22 cellular contexts compared by ENCODE assay signal in the genomic region with DNA sequence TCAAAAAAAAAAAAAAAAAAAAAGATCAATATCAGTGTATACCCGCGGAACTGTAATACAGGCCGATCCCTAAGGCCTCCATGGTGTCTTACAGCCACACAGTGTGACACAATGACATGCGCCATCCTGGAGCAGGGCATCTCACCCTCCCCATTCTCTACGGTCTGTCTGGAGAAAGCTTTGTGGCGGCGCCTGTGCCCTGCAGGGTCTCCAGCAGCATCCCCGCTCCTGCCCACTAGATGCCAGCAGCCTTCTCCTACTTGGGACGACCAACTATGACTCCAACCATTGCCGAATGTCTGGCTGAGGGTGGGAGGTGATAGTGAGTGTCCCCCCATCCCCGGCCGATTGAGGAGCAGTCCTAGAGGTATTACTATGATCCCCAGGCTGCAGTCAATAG.
"Had no signal": no experiment of that assay in that cellular context is flagged by ENCODE, and none has a peak within 500 bp of the region (broad histone marks: within the 10 kb centered on the region; RNA-seq: fewer than 3 reads in every experiment).

No MANE protein-coding gene starts in this region.

- H3K36me3 ChIP-seq: SJSA1 had no signal

- H3K4me3 Mint-ChIP-seq: IgD-negative memory B cell had no signal

- H3K9ac ChIP-seq: KMS-11 had no signal

- H3K4me3 ChIP-seq: K562, SJSA1, SK-N-MC had no signal

- H3K9me3 ChIP-seq: SJSA1 had no signal

- ATAC-seq: K562 had no signal

- H3K27me3 ChIP-seq: SJSA1 had no signal

- DNase-seq: Kasumi-1, MM.1S, NCI-H1092 treated with DMSO at 0.1 percent for 48 hours, NCI-H1436, NCI-H187, NCI-H2029, NCI-H2081 treated with DMSO at 0.1 percent for 48 hours, NCI-H2171, NCI-H226, NCI-H446, NCI-H510A, NCI-H524 treated with DMSO at 0.1 percent for 48 hours, NCI-H69, NCI-H774, Right ventricle myocardium superior, RPMI8226, SIG-M5 had no signal

- H3K27ac ChIP-seq: KMS-11, SJSA1, SK-N-MC had no signal

- H3K36me3 Mint-ChIP-seq: IgD-negative memory B cell had no signal

- H3K9me3 Mint-ChIP-seq: IgD-negative memory B cell had no signal

- H3K4me1 Mint-ChIP-seq: IgD-negative memory B cell had no signal

- H3K27ac Mint-ChIP-seq: IgD-negative memory B cell had no signal
